In genomic region chr19:44002566-44003460, GRCh38 we compare ENCODE assay signal across 8 cellular contexts. TPM values are rescaled to one million over a fixed set of nuclear protein-coding genes. Genes with fewer than 3 reads are reported as not detected.
DNase-seq lines count a peak whose midpoint lies in the region; ATAC-seq, FAIRE-seq and TF ChIP-seq lines count a peak whose summit lies in the region.

Gene ZNF230, plus strand, starts transcription at chr19:44002957. Its CDS starts 4,122 bp downstream, at chr19:44007079.

- TF ChIP-seq EP300 in sigmoid colon (IDR thresholded peaks at IDR 0.05), result peak in 1 of 4 donors; percentile 10

- peak within 1 kb of the TSS; percentile 69 to 81 (median 80) for H3K27ac ChIP-seq in sigmoid colon

- H3K9me3 Mint-ChIP-seq in brain, result peaks cover 8 to 28% (median 10%) of the 10 kb centered on the region in 5 experiments

- peak; percentile 35 for DNase-seq in 8988T
- peak; percentile 85 to 97 for DNase-seq in NCI-H2081 (lab: John Stamatoyannopoulos, UW)
- peak; percentile 89 for DNase-seq in iPS DF 4.7 (ENCODE audit: extremely low read depth, low spot score)
- peak; percentile 96 for DNase-seq in sigmoid colon

- WGBS in sigmoid colon, 2 donors, result 0% methylated on average over 48 of the region's 48 CpGs

- peak; percentile 91 for FAIRE-seq in TTC549 (lab: Jason Lieb, UNC)

- TF ChIP-seq CTCF in brain (conservative IDR thresholded peaks at IDR 0.05) (no peak), sigmoid colon (IDR thresholded peaks at IDR 0.05) (peak in 1 of 4 experiments; percentile 14)

- peaks cover 9 to 15% (median 10%) of the 10 kb centered on the region in 4 donors for H3K36me3 ChIP-seq in sigmoid colon

- H3K4me1 ChIP-seq in sigmoid colon, result peaks cover 0 to 19% (median 12%) of the 10 kb centered on the region in 4 donors

- intact Hi-C loops in sigmoid colon (cut with DNase I), result loop anchor here (1.0 to 5.0 kb wide), 6 partner anchors 18 to 109 kb away; partner anchors contain the start of genes ZNF155, ZNF221, ZNF223 and ZNF224

- H3K27me3 Mint-ChIP-seq in brain, result peaks cover 4% of the 10 kb centered on the region

- H3K9me3 ChIP-seq in sigmoid colon, result peaks cover 0 to 16% (median 6%) of the 10 kb centered on the region in 4 donors

- peak within 1 kb of the TSS; percentile 57 to 99 (median 96) for H3K27ac Mint-ChIP-seq in brain

- peaks cover 29% of the 10 kb centered on the region for H3K4me1 Mint-ChIP-seq in brain

- ATAC-seq in GM18517 (IDR thresholded peaks at IDR 0.05; ENCODE audit: unreplicated experiment) (peak; percentile 93), HG03039 (IDR thresholded peaks at IDR 0.05; ENCODE audit: unreplicated experiment) (peak; percentile 86)

- H3K4me3 Mint-ChIP-seq in brain, result peak within 1 kb of the TSS; percentile 93 to 100 (median 100)

- peak within 1 kb of the TSS; percentile 57 to 85 (median 69) for H3K4me3 ChIP-seq in sigmoid colon

- H3K27me3 ChIP-seq in sigmoid colon, result no peaks in the 10 kb centered on the region

- peaks cover 30% of the 10 kb centered on the region for H3K36me3 Mint-ChIP-seq in brain

- TF ChIP-seq POLR2A in sigmoid colon (IDR thresholded peaks at IDR 0.05), result peak in 1 of 2 donors; percentile 26

RNA-seq across cellular contexts. Expression of gene ZNF230, which starts in this region (rescaled TPM):
- polyA plus RNA-seq in brain (ENCODE audit: insufficient read depth, low read depth, low replicate concordance) (1.2 TPM), sigmoid colon (1 to 10 TPM; 1.2 to 2.0 (median 1.4) TPM)
- 10 to 100 TPM in 1 of 4 donors, 1 to 10 TPM in 3; 3.0 to 10.6 (median 5.1) TPM for total RNA-seq in sigmoid colon

Comparison
In these comparisons a context has a peak if more than half of its experiments do, and no peak if none do; other contexts are left out.
1. Peak in every context shown above with its lines: DNase-seq, ATAC-seq, H3K4me3 ChIP-seq and H3K27ac ChIP-seq.
2. DNase-seq: peak in every context shown above with its lines; median percentile 96 in sigmoid colon; 91 in NCI-H2081; 89 in iPS DF 4.7; 35 in 8988T.